7 cellular contexts compared by ENCODE assay signal in genomic region chr2:46942143-46942526, GRCh38. TPM values are rescaled to one million over a fixed set of nuclear protein-coding genes. Genes with fewer than 3 reads are reported as not detected.
DNase-seq lines count a peak whose midpoint lies in the region; ATAC-seq, FAIRE-seq and TF ChIP-seq lines count a peak whose summit lies in the region.

No MANE protein-coding gene starts in this region.

- peak; percentile 74 for DNase-seq in T-helper 22 cell (ENCODE audit: low read depth)
- no peak for DNase-seq in GM12878 (ENCODE audit: low read depth, low spot score)
- DNase-seq in kidney glomerular epithelial cell (lab: John Stamatoyannopoulos, UW): peak; percentile 39
- peak; percentile 77 for DNase-seq in stimulated activated CD4-positive, alpha-beta T cell treated with anti-CD3 and anti-CD28 coated beads, Interleukin-4, amount 100 ng/mL, for 24 hours
- no peak for DNase-seq in NCI-H345 treated with DMSO at 0.1 percent for 48 hours (lab: John Stamatoyannopoulos, UW; ENCODE audit: unreplicated experiment)

- TF ChIP-seq POLR2A in GM12878 (IDR thresholded peaks at IDR 0.05; ENCODE audit: low read depth, low read length): 0 out of 2 replicates have a peak, but pooled peaks have one; percentile 18

- H3K27me3 ChIP-seq in GM12878 (replicated peaks in 1 of 2; ENCODE audit: control insufficient read depth in 2 of 2, insufficient read depth in 2 of 2, low read length in 1 of 2): no peaks in the 10 kb centered on the region

- no peak for TF ChIP-seq CTCF in GM12878 (IDR thresholded peaks at IDR 0.05 in 2 of 3, conservative IDR thresholded peaks at IDR 0.05 in 1 of 3; ENCODE audit: control insufficient read depth in 2 of 3, extremely low read depth in 1 of 3, insufficient read depth in 1 of 3, low read depth in 3 of 3, low read length in 3 of 3)

- peaks cover 51% of the 10 kb centered on the region for H3K79me2 ChIP-seq in GM12878 (ENCODE audit: control insufficient read depth, insufficient read depth, low read length)

- ATAC-seq in GM18907 (IDR thresholded peaks at IDR 0.05; ENCODE audit: unreplicated experiment) (peak; percentile 48), HG03095 (IDR thresholded peaks at IDR 0.05; ENCODE audit: unreplicated experiment) (peak; percentile 32), GM12878 (peak; percentile 71)

- peak overlapping the region; percentile 83 for H3K4me3 ChIP-seq in GM12878

- CTCF ChIA-PET in GM12878 (lab: Yijun Ruan, JAX): interaction anchor here (1.4 kb wide), 1 partner anchor 367 kb away, joined by 4 read pairs; no protein-coding TSS in a partner anchor

- FAIRE-seq in GM12878 (lab: Jason Lieb, UNC): peak; percentile 18

- H2AFZ ChIP-seq in GM12878 (ENCODE audit: control insufficient read depth, low read depth, low read length): peak overlapping the region; percentile 57

- intact Hi-C loops in GM12878 (cut with micrococcal nuclease; ENCODE audit: unreplicated experiment): loop anchor here (1.0 to 2.0 kb wide), 2 partner anchors 41 to 369 kb away; no protein-coding TSS in a partner anchor

- in situ Hi-C loops in GM12878 (cut with MboI): no loop called here

- H3K27ac ChIP-seq in GM12878 (ENCODE audit: control insufficient read depth, insufficient read depth): peak overlapping the region; percentile 93

- no peak for TF ChIP-seq EP300 in GM12878 (IDR thresholded peaks at IDR 0.05; ENCODE audit: borderline replicate concordance in 1 of 2, control insufficient read depth in 1 of 2, low read depth in 2 of 2, low read length in 2 of 2)

- POLR2A ChIA-PET in GM12878 (lab: Charles Lee): interaction anchor here (0.5 to 1.3 kb wide), 3 partner anchors 9 to 692 kb away, joined by 3 to 4 read pairs (median 3); no protein-coding TSS in a partner anchor

- no peak for TF ChIP-seq RAD21 in GM12878 (IDR thresholded peaks at IDR 0.05; ENCODE audit: insufficient read depth, low read depth, low read length)

- H3K36me3 ChIP-seq in GM12878 (ENCODE audit: control insufficient read depth in 2 of 2, insufficient read depth in 2 of 2, low read length in 1 of 2): no peaks in the 10 kb centered on the region; a peak in 1 of 4 replicates

- no TSS peak for BruUV-seq in GM12878 (replicated peaks; lab: Mats Ljungman, UMichigan)

- H3K4me2 ChIP-seq in GM12878 (ENCODE audit: control insufficient read depth, insufficient read depth): peak overlapping the region; percentile 92

- no peaks in the 10 kb centered on the region for H4K20me1 ChIP-seq in GM12878 (ENCODE audit: control insufficient read depth, insufficient read depth)

- H3K9me3 ChIP-seq in GM12878 (replicated peaks; ENCODE audit: control insufficient read depth, insufficient read depth, low read length): no peaks in the 10 kb centered on the region

- WGBS in GM12878 (ENCODE audit: insufficient coverage, insufficient replicate concordance, low lambda C conversion rate, missing lambda C conversion rate): 0% methylated on average over 10 of the region's 10 CpGs

- SMC1A ChIA-PET in GM12878 (lab: Charles Lee; ENCODE audit: uncharacterized antibody, unreplicated experiment): interaction anchor here (0.7 to 3.2 kb wide), 6 partner anchors 23 to 377 kb away, joined by 3 to 16 read pairs (median 4); no protein-coding TSS in a partner anchor

- H3K9ac ChIP-seq in GM12878 (ENCODE audit: control insufficient read depth, insufficient read depth, low read length): peak overlapping the region; percentile 84

- peaks cover 24% of the 10 kb centered on the region for H3K4me1 ChIP-seq in GM12878 (ENCODE audit: control insufficient read depth, insufficient read depth, low read length)

- RAD21 ChIA-PET in GM12878 (lab: Charles Lee; ENCODE audit: unreplicated experiment): no interaction called here

TF ChIP-seq in GM12878, 131 proteins besides CTCF, POLR2A, EP300 and RAD21 (continues in another document):
- 0 out of 2 replicates have a peak, but pooled peaks have one; percentile 23 for TF ChIP-seq FOXM1 (IDR thresholded peaks at IDR 0.05; ENCODE audit: low read depth, low read length)
- no peak for TF ChIP-seq ZSCAN29 (IDR thresholded peaks at IDR 0.05)
- no peak for TF ChIP-seq NR2F1 (conservative IDR thresholded peaks at IDR 0.05)
- no peak for TF ChIP-seq MLLT1 (IDR thresholded peaks at IDR 0.05)
- TF ChIP-seq DPF2 (IDR thresholded peaks at IDR 0.05): 0 out of 2 replicates have a peak, but pooled peaks have one; percentile 15
- 0 out of 2 replicates have a peak, but pooled peaks have one; percentile 35 for TF ChIP-seq ZBED1 (IDR thresholded peaks at IDR 0.05; ENCODE audit: borderline replicate concordance)
- TF ChIP-seq TAF1 (IDR thresholded peaks at IDR 0.05; ENCODE audit: borderline replicate concordance, low read depth, low read length): peak; percentile 32; the same call in 1 of the 2 replicates
- no peak for TF ChIP-seq STAT1 (conservative IDR thresholded peaks at IDR 0.05)
- no peak for TF ChIP-seq IRF4 (IDR thresholded peaks at IDR 0.05; ENCODE audit: low read depth, low read length)
- no peak for TF ChIP-seq ZBTB4 (CRISPR knock-in tag; IDR thresholded peaks at IDR 0.05)

RNA-seq across cellular contexts. Expression of gene TTC7A, which starts 1.1 kb away (rescaled TPM):
- total RNA-seq in GM12878 (2013; cell fraction: nucleolus; rRNA removed): 82.8 and 96.3 TPM in 2 replicates
- total RNA-seq in GM12878 (2014; rRNA removed) (32.3 and 32.5 TPM in 2 replicates), GM12878 (2014; rRNA removed; fragmentation: Illumina TruSeq; extraction: Trizol) (13.4 and 13.8 TPM in 2 replicates), GM12878 (2021) (50.8 and 51.6 TPM in 2 replicates)
- polyA plus RNA-seq in GM12878 (2011; ENCODE audit: low read depth): 9.5 TPM
- polyA plus RNA-seq in GM12878 (2011; rRNA removed) (9.8 and 18.7 TPM in 2 replicates), GM12878 (2014; fragmentation: Illumina TruSeq; extraction: Trizol) (12.4 and 25.4 TPM in 2 replicates), GM12878 (2014; fragmentation: Nextera tagmentation; extraction: Ambion mirVana) (1 to 10 TPM; 2.1 to 3.5 TPM), GM12878 (2014; rRNA removed) (28.3 and 28.8 TPM in 2 replicates), GM12878 (2016; fragmentation: Nextera tagmentation; extraction: Ambion mirVana) (10 to 100 TPM in 1 of 2 experiments, 1 to 10 TPM in 1; 7.5 to 24.2 TPM)
- polyA plus RNA-seq in GM12878 (2011; cell fraction: cytosol; rRNA removed): 23.4 and 25.5 TPM in 2 replicates
- 62.3 and 80.4 TPM in 2 replicates for polyA plus RNA-seq in GM12878 (2011; cell fraction: nucleus; rRNA removed)
- 22.5 and 22.9 TPM in 2 replicates for polyA plus RNA-seq in GM12878 (2012)
- 25.9 and 47.3 TPM in 2 replicates for polyA minus RNA-seq in GM12878 (2011; rRNA and poly(A)+ RNA removed)
- 10.2 and 13.3 TPM in 2 replicates for polyA minus RNA-seq in GM12878 (2011; cell fraction: cytosol; rRNA and poly(A)+ RNA removed)
- polyA minus RNA-seq in GM12878 (2011; cell fraction: nucleus; rRNA and poly(A)+ RNA removed): 30.1 and 47.2 TPM in 2 replicates

RNA-seq across cellular contexts. Expression of gene MCFD2, which starts 26.5 kb away (rescaled TPM):
- total RNA-seq in GM12878 (2013; cell fraction: nucleolus; rRNA removed): 47.7 and 66.1 TPM in 2 replicates
- total RNA-seq in GM12878 (2014; rRNA removed) (37.1 and 39.6 TPM in 2 replicates), GM12878 (2014; rRNA removed; fragmentation: Illumina TruSeq; extraction: Trizol) (40.2 and 40.9 TPM in 2 replicates), GM12878 (2021) (41.7 and 43.5 TPM in 2 replicates)
- polyA plus RNA-seq in GM12878 (2011; ENCODE audit: low read depth): 16.7 TPM
- polyA plus RNA-seq in GM12878 (2011; rRNA removed) (57.3 and 86.6 TPM in 2 replicates), GM12878 (2014; fragmentation: Illumina TruSeq; extraction: Trizol) (40.3 and 43.2 TPM in 2 replicates), GM12878 (2014; fragmentation: Nextera tagmentation; extraction: Ambion mirVana) (10 to 100 TPM; 35.8 to 40.7 TPM), GM12878 (2014; rRNA removed) (32.4 and 35.5 TPM in 2 replicates), GM12878 (2016; fragmentation: Nextera tagmentation; extraction: Ambion mirVana) (10 to 100 TPM; 35.0 to 40.4 TPM)
- 32.0 and 38.7 TPM in 2 replicates for polyA plus RNA-seq in GM12878 (2011; cell fraction: cytosol; rRNA removed)
- 23.7 and 25.7 TPM in 2 replicates for polyA plus RNA-seq in GM12878 (2011; cell fraction: nucleus; rRNA removed)
- polyA plus RNA-seq in GM12878 (2012): 26.4 and 27.5 TPM in 2 replicates
- polyA minus RNA-seq in GM12878 (2011; rRNA and poly(A)+ RNA removed): 52.5 and 69.2 TPM in 2 replicates
- polyA minus RNA-seq in GM12878 (2011; cell fraction: cytosol; rRNA and poly(A)+ RNA removed): 17.8 and 19.9 TPM in 2 replicates
- polyA minus RNA-seq in GM12878 (2011; cell fraction: nucleus; rRNA and poly(A)+ RNA removed): 14.3 and 24.3 TPM in 2 replicates

Comparison
In these comparisons a context has a peak if more than half of its experiments do, and no peak if none do; other contexts are left out.
1. DNase-seq: peak in T-helper 22 cell (single experiment), kidney glomerular epithelial cell (single experiment) and stimulated activated CD4-positive, alpha-beta T cell treated with anti-CD3 and anti-CD28 coated beads, Interleukin-4, amount 100 ng/mL, for 24 hours (single experiment); none in GM12878 (single experiment) and NCI-H345 treated with DMSO at 0.1 percent for 48 hours (single experiment).
2. Peak in every context shown above with its lines, with median percentiles within 50 percentile points of each other: ATAC-seq.